In genomic region chr1:37323486-37324377, GRCh38 we compare ENCODE assay signal across 10 cellular contexts.
DNase-seq lines count a peak whose midpoint lies in the region; FAIRE-seq and TF ChIP-seq lines count a peak whose summit lies in the region.
"Had no signal": no experiment of that assay in that cellular context is flagged by ENCODE, and none has a peak within 500 bp of the region (broad histone marks: within the 10 kb centered on the region; RNA-seq: fewer than 3 reads in every experiment).

No MANE protein-coding gene starts in this region.

- DNase-seq in Caco-2 (peak in 1 of 2 experiments; percentile 6), GM19239 (ENCODE audit: insufficient read length, low spot score) (peak; percentile 67), RWPE1 (ENCODE audit: low spot score) (peak; percentile 38), foreskin fibroblast (peak; percentile 5 to 56), testis (peak; percentile 50), thyroid gland (no peak), pons (ENCODE audit: low spot score) (no peak), T-helper 9 cell (no peak)

- H3K9me3 Mint-ChIP-seq in Caco-2 (ENCODE audit: unreplicated experiment), result no peaks in the 10 kb centered on the region

- CTCF ChIA-PET in Caco-2 (lab: Charles Lee), result no interaction called here
- CTCF ChIA-PET in RWPE1 (lab: Yijun Ruan, JAX), result interaction anchor here (0.6 to 0.9 kb wide), 4 partner anchors 9 to 656 kb away, joined by 3 to 4 read pairs (median 3); no protein-coding TSS in a partner anchor

- peak; percentile 73 for FAIRE-seq in GM19239 (lab: Jason Lieb, UNC)

- POLR2A ChIA-PET in Caco-2 (lab: Charles Lee) (no interaction called here), RWPE1 (lab: Yijun Ruan, JAX; ENCODE audit: low non-redundant PET) (no interaction called here)

- TF ChIP-seq POLR2A in testis (IDR thresholded peaks at IDR 0.05) (no peak), thyroid gland (IDR thresholded peaks at IDR 0.05) (no peak)

- H3K4me1 ChIP-seq in Caco-2 (no peaks in the 10 kb centered on the region), testis (no peaks in the 10 kb centered on the region), thyroid gland (peaks cover 0 to 1% of the 10 kb centered on the region in 2 donors)
- H3K4me1 ChIP-seq: parathyroid adenoma had no signal

- no peak overlapping the region for H3K4me3 ChIP-seq in Caco-2 (ENCODE audit: low read depth, low read length)
- H3K4me3 ChIP-seq in foreskin fibroblast (ENCODE audit: low read depth in 1 of 2, low read length in 2 of 2), result no peak overlapping the region
- no peak overlapping the region for H3K4me3 ChIP-seq in testis
- no peak overlapping the region for H3K4me3 ChIP-seq in thyroid gland (replicated peaks in 1 of 3)

- H3K27me3 Mint-ChIP-seq in Caco-2 (ENCODE audit: insufficient read depth, unreplicated experiment), result peaks cover 13% of the 10 kb centered on the region

- H3K27me3 ChIP-seq in Caco-2 (replicated peaks; ENCODE audit: control insufficient read depth, insufficient read depth, low read length) (no peaks in the 10 kb centered on the region), testis (no peaks in the 10 kb centered on the region), thyroid gland (peaks cover under 1% of the 10 kb centered on the region)

- H3K4me1 Mint-ChIP-seq in Caco-2 (ENCODE audit: low read depth, unreplicated experiment), result no peaks in the 10 kb centered on the region

- no peaks in the 10 kb centered on the region for H3K36me3 Mint-ChIP-seq in Caco-2 (ENCODE audit: insufficient read depth, unreplicated experiment)

- BruUV-seq in Caco-2 (replicated peaks; lab: Mats Ljungman, UMichigan), result no TSS peak

- TF ChIP-seq CTCF in Caco-2 (IDR thresholded peaks at IDR 0.05; ENCODE audit: insufficient read depth in 1 of 2, low read depth in 1 of 2, low read length in 1 of 2, severe bottlenecking in 1 of 2, unreplicated experiment in 1 of 2) (peak; percentile 42 to 52), RWPE1 (conservative IDR thresholded peaks at IDR 0.05; ENCODE audit: low read depth) (peak; percentile 38; the same call in 1 of the 2 replicates), foreskin fibroblast (IDR thresholded peaks at IDR 0.05; ENCODE audit: low read depth, low read length) (peak; percentile 55), testis (IDR thresholded peaks at IDR 0.05) (peak; percentile 32 to 69 (median 66)), thyroid gland (IDR thresholded peaks at IDR 0.05) (peak in 2 of 6 experiments; percentile 19 to 26)

- H3K27ac ChIP-seq in RWPE1 (no peak overlapping the region), testis (no peak overlapping the region), thyroid gland (no peak overlapping the region)
- H3K27ac ChIP-seq: parathyroid adenoma had no signal

- WGBS in testis, 2 donors, result 39 to 46% methylated on average over 19 of the region's 19 CpGs
- WGBS in thyroid gland, 2 donors, result 34 to 37% methylated on average over 19 of the region's 19 CpGs

- no peak overlapping the region for H3K4me3 Mint-ChIP-seq in Caco-2 (ENCODE audit: unreplicated experiment)
- H3K4me3 Mint-ChIP-seq: T-helper 1 cell treated with Interleukin-12 subunit alpha and Interleukin-12 subunit beta and Interleukin-4 antibody, amounts not matched to agents 30 μg/mL and 1 μg/mL, for 36 hours had no signal

- no peaks in the 10 kb centered on the region for H3K36me3 ChIP-seq in Caco-2 (ENCODE audit: control insufficient read depth, insufficient read depth, low read length)
- no peaks in the 10 kb centered on the region for H3K36me3 ChIP-seq in testis (ENCODE audit: low read depth, missing control alignments)
- no peaks in the 10 kb centered on the region for H3K36me3 ChIP-seq in thyroid gland

- no peak overlapping the region for H3K27ac Mint-ChIP-seq in Caco-2 (ENCODE audit: unreplicated experiment)
- H3K27ac Mint-ChIP-seq: T-helper 1 cell treated with Interleukin-12 subunit alpha and Interleukin-12 subunit beta and Interleukin-4 antibody, amounts not matched to agents 30 μg/mL and 1 μg/mL, for 36 hours had no signal

- H3K9me3 ChIP-seq in Caco-2 (0 out of 2 replicates have a peak, but pooled peaks cover 3% of the 10 kb centered on the region), testis (no peaks in the 10 kb centered on the region), thyroid gland (no peaks in the 10 kb centered on the region)

- intact Hi-C loops in Caco-2 (cut with micrococcal nuclease; ENCODE audit: unreplicated experiment) (no loop called here), testis (cut with DNase I; ENCODE audit: low total_unique reads) (no loop called here), thyroid gland (cut with DNase I) (no loop called here)

Comparison
In these comparisons a context has a peak if more than half of its experiments do, and no peak if none do; other contexts are left out.
1. DNase-seq: peak in GM19239 (single experiment), RWPE1 (single experiment), foreskin fibroblast (2 of 2) and testis (single experiment); none in thyroid gland (0 of 2), pons (single experiment) and T-helper 9 cell (single experiment).